ENCODE assay signal across 9 cellular contexts in genomic region chr2:11669454-11670291, GRCh38. TPM values are rescaled to one million over a fixed set of nuclear protein-coding genes. Genes with fewer than 3 reads are reported as not detected.
DNase-seq lines count a peak whose midpoint lies in the region; ATAC-seq and TF ChIP-seq lines count a peak whose summit lies in the region.
"Had no signal": no experiment of that assay in that cellular context is flagged by ENCODE, and none has a peak within 500 bp of the region (broad histone marks: within the 10 kb centered on the region; RNA-seq: fewer than 3 reads in every experiment).

NTSR2 (minus strand) TSS chr2:11670195; CDS start chr2:11670129, 66 bp downstream.

- H3K4me3 ChIP-seq in GM23338: peak within 1 kb of the TSS; percentile 52
- no peak within 1 kb of the TSS for H3K4me3 ChIP-seq in osteoblast (ENCODE audit: insufficient read depth, low read length)

- H3K4me1 Mint-ChIP-seq in GM23338: peaks cover 5% of the 10 kb centered on the region; the same call in 2 of the 3 replicates
- peaks cover 4% of the 10 kb centered on the region for H3K4me1 Mint-ChIP-seq in activated T-cell treated with anti-CD3 and anti-CD28 coated beads, Interleukin-2, amount 50 U/mL, for 24 hours (ENCODE audit: low read depth)

- TF ChIP-seq CTCF in GM23338 (conservative IDR thresholded peaks at IDR 0.05; ENCODE audit: low read depth in 2 of 2) (0 out of 4 replicates have a peak, but pooled peaks of 1 of the 2 experiments have one; percentile 24), osteoblast (IDR thresholded peaks at IDR 0.05; ENCODE audit: extremely low read depth, low read depth, low read length) (no peak)

- H3K4me2 ChIP-seq in GM23338: peak within 1 kb of the TSS; percentile 83
- no peak within 1 kb of the TSS for H3K4me2 ChIP-seq in osteoblast (ENCODE audit: insufficient read depth, low read length)

- H3K79me2 ChIP-seq in GM23338 (replicated peaks; ENCODE audit: insufficient read depth) (no peaks in the 10 kb centered on the region), osteoblast (ENCODE audit: insufficient read depth, low read length) (no peaks in the 10 kb centered on the region)

- H3K36me3 Mint-ChIP-seq in GM23338 (ENCODE audit: low read depth): no peaks in the 10 kb centered on the region
- no peaks in the 10 kb centered on the region for H3K36me3 Mint-ChIP-seq in activated T-cell treated with anti-CD3 and anti-CD28 coated beads, Interleukin-2, amount 50 U/mL, for 24 hours (ENCODE audit: low read depth)

- H3K9me3 ChIP-seq in osteoblast (ENCODE audit: low read depth, low read length): no peaks in the 10 kb centered on the region

- no peaks in the 10 kb centered on the region for H4K20me1 ChIP-seq in GM23338 (replicated peaks; ENCODE audit: insufficient read depth)
- H4K20me1 ChIP-seq in osteoblast (ENCODE audit: insufficient read depth, low read length): no peaks in the 10 kb centered on the region

- ATAC-seq in GM23338 (peak; percentile 97), GM18870 (IDR thresholded peaks at IDR 0.05; ENCODE audit: unreplicated experiment) (no peak), GM18873 (IDR thresholded peaks at IDR 0.05; ENCODE audit: low FRiP score, unreplicated experiment) (no peak)

- H2AFZ ChIP-seq in GM23338 (peak within 1 kb of the TSS; percentile 86), osteoblast (ENCODE audit: low read length) (no peak within 1 kb of the TSS)

- no peaks in the 10 kb centered on the region for H3K9me2 ChIP-seq in GM23338 (ENCODE audit: insufficient read depth)

- DNase-seq in GM23338 (ENCODE audit: low spot score): peak; percentile 90
- peak; percentile 55 for DNase-seq in activated T-cell treated with anti-CD3 and anti-CD28 coated beads, Interleukin-2, amount 50 U/mL, for 24 hours
- DNase-seq in germinal center (ENCODE audit: low spot score): peak; percentile 53
- DNase-seq in osteoblast (ENCODE audit: insufficient read length, low spot score, missing footprints): peak; percentile 95
- no peak for DNase-seq in SW480 (ENCODE audit: low spot score)
- DNase-seq in NCI-H2196 (lab: John Stamatoyannopoulos, UW; ENCODE audit: unreplicated experiment): no peak

- no peaks in the 10 kb centered on the region for H3K36me3 ChIP-seq in GM23338 (ENCODE audit: insufficient read depth)
- H3K36me3 ChIP-seq in osteoblast (ENCODE audit: insufficient read depth, low read length): no peaks in the 10 kb centered on the region

- peaks cover 22% of the 10 kb centered on the region for H3K27me3 Mint-ChIP-seq in GM23338 (ENCODE audit: insufficient read depth, low read depth, poor library complexity)
- H3K27me3 Mint-ChIP-seq in activated T-cell treated with anti-CD3 and anti-CD28 coated beads, Interleukin-2, amount 50 U/mL, for 24 hours: peaks cover 57% of the 10 kb centered on the region

- no peaks in the 10 kb centered on the region for H3F3A ChIP-seq in GM23338 (replicated peaks; ENCODE audit: low read depth)

- H3K4me3 Mint-ChIP-seq in GM23338: peak within 1 kb of the TSS; percentile 46
- H3K4me3 Mint-ChIP-seq in activated T-cell treated with anti-CD3 and anti-CD28 coated beads, Interleukin-2, amount 50 U/mL, for 24 hours: no peak within 1 kb of the TSS

- peaks cover 3% of the 10 kb centered on the region; the same call in 1 of the 3 replicates for H3K9me3 Mint-ChIP-seq in GM23338
- H3K9me3 Mint-ChIP-seq in activated T-cell treated with anti-CD3 and anti-CD28 coated beads, Interleukin-2, amount 50 U/mL, for 24 hours: no peaks in the 10 kb centered on the region

- H3K4me1 ChIP-seq in GM23338 (ENCODE audit: insufficient read depth) (no peaks in the 10 kb centered on the region; the same call in 1 of the 2 replicates), osteoblast (ENCODE audit: insufficient read depth, low read length) (no peaks in the 10 kb centered on the region)

- H3K27ac ChIP-seq in GM23338 (ENCODE audit: low read depth): no peak within 1 kb of the TSS
- H3K27ac ChIP-seq in osteoblast (ENCODE audit: low read depth, low read length): no peak within 1 kb of the TSS

- H3K27ac Mint-ChIP-seq in GM23338: no peak within 1 kb of the TSS
- H3K27ac Mint-ChIP-seq in activated T-cell treated with anti-CD3 and anti-CD28 coated beads, Interleukin-2, amount 50 U/mL, for 24 hours: no peak within 1 kb of the TSS

- H3K27me3 ChIP-seq in GM23338 (ENCODE audit: insufficient read depth) (peaks cover 34% of the 10 kb centered on the region), osteoblast (ENCODE audit: insufficient read depth, low read length) (peaks cover 28% of the 10 kb centered on the region)

TF ChIP-seq in GM23338, 12 proteins besides CTCF, POLR2A, EP300 and RAD21 (continues in another document):
- peak; percentile 46; the same call in 1 of the 2 replicates for TF ChIP-seq ZNF462 (CRISPR knock-in tag; IDR thresholded peaks at IDR 0.05)

RNA-seq across cellular contexts. Expression of gene NTSR2, which starts in this region (rescaled TPM):
- total RNA-seq in GM23338 (2014; rRNA removed; shearing (Covaris generic)): 0.10 TPM in 1 of 2 replicates, not detected in the other
- 0.17 TPM in 1 of 2 replicates, not detected in the other for polyA plus RNA-seq in GM23338 (2016; fragmentation: Nextera tagmentation; extraction: Ambion mirVana)
- not detected in 2 replicates for total RNA-seq in osteoblast
- total RNA-seq: dermis microvascular lymphatic vessel endothelial cell had no signal

Comparison
In these comparisons a context has a peak if more than half of its experiments do, and no peak if none do; other contexts are left out.
1. Peak in DNase-seq, ATAC-seq, H3K4me3 ChIP-seq and H3K4me2 ChIP-seq in GM23338; RNA of the gene not detected or under 1 TPM.
2. Peak in DNase-seq in osteoblast; RNA of the gene not detected or under 1 TPM.
3. DNase-seq: peak in activated T-cell treated with anti-CD3 and anti-CD28 coated beads, Interleukin-2, amount 50 U/mL, for 24 hours (single experiment) and germinal center (single experiment); none in SW480 (single experiment) and NCI-H2196 (single experiment).